Comparison of ENCODE assay signal across 20 cellular contexts in the genomic region with DNA sequence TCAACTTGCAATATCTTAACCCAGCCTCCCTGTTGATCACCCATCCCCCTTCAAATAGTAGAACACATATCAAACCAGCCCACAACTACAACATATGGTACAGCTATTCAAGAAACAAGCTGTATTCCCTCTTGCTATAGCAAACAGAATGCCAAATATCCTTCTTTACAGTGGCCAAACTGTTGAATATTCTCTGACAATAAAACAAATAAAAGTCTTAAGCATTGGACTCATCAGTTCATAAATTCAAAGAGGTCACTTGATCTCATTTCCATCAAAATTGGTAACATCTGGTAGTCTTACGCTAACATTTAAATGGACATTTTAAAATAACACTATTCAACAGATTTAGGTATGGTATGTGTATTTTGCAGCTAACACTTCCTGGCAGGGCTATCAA.
A peak's percentile ranks its signal among the peaks of the same experiment; 100 is the strongest.
DNase-seq lines count a peak whose midpoint lies in the region; ATAC-seq and TF ChIP-seq lines count a peak whose summit lies in the region.
"Had no signal": no experiment of that assay in that cellular context is flagged by ENCODE, and none has a peak within 500 bp of the region (broad histone marks: within the 10 kb centered on the region; RNA-seq: fewer than 3 reads in every experiment).

No MANE protein-coding gene starts in this region.

- no peaks in the 10 kb centered on the region for H3K4me1 Mint-ChIP-seq in Caco-2 (ENCODE audit: low read depth, unreplicated experiment)
- H3K4me1 Mint-ChIP-seq: CD14-positive monocyte; CD4-positive, alpha-beta memory T cell; CD4-positive, CD25-positive, alpha-beta regulatory T cell; CD8-positive, alpha-beta memory T cell had no signal

- TF ChIP-seq CTCF in OCI-LY7 (conservative IDR thresholded peaks at IDR 0.05; ENCODE audit: low read length) (no peak), Caco-2 (IDR thresholded peaks at IDR 0.05; ENCODE audit: insufficient read depth in 1 of 2, low read depth in 1 of 2, low read length in 1 of 2, severe bottlenecking in 1 of 2, unreplicated experiment in 1 of 2) (no peak)

- no TSS peak for BruUV-seq in OCI-LY7 (replicated peaks; lab: Mats Ljungman, UMichigan)
- no TSS peak for BruUV-seq in Caco-2 (replicated peaks; lab: Mats Ljungman, UMichigan)

- H2BK12ac ChIP-seq in mesenchymal stem cell (ENCODE audit: low read length in 2 of 2): no peak overlapping the region

- H3K4me1 ChIP-seq in OCI-LY7 (ENCODE audit: insufficient read depth, low read length, poor library complexity, severe bottlenecking) (peaks cover 8% of the 10 kb centered on the region), mesenchymal stem cell (ENCODE audit: control insufficient read depth, insufficient read depth, low read depth, low read length) (no peaks in the 10 kb centered on the region), Caco-2 (no peaks in the 10 kb centered on the region)
- H3K4me1 ChIP-seq: A549, BE2C, BLaER1 had no signal

- H3K4me2 ChIP-seq in OCI-LY7 (ENCODE audit: low read length): no peak overlapping the region
- H3K4me2 ChIP-seq in mesenchymal stem cell (ENCODE audit: low read length, poor library complexity, severe bottlenecking): no peak overlapping the region
- H3K4me2 ChIP-seq: A549, BLaER1 had no signal

- H4K20me1 ChIP-seq in OCI-LY7 (ENCODE audit: insufficient read depth, low read length): no peaks in the 10 kb centered on the region
- H4K20me1 ChIP-seq: BLaER1 had no signal

- no peak overlapping the region for H3K27ac Mint-ChIP-seq in Caco-2 (ENCODE audit: unreplicated experiment)
- H3K27ac Mint-ChIP-seq: CD14-positive monocyte; CD4-positive, alpha-beta memory T cell; CD4-positive, CD25-positive, alpha-beta regulatory T cell; CD8-positive, alpha-beta memory T cell had no signal

- no peak overlapping the region for H3K23ac ChIP-seq in mesenchymal stem cell (ENCODE audit: low read length in 2 of 2)

- peaks cover 11% of the 10 kb centered on the region for H3K27me3 Mint-ChIP-seq in Caco-2 (ENCODE audit: insufficient read depth, unreplicated experiment)
- H3K27me3 Mint-ChIP-seq: CD4-positive, CD25-positive, alpha-beta regulatory T cell had no signal

- H3K27me3 ChIP-seq in mesenchymal stem cell (ENCODE audit: control insufficient read depth in 1 of 2, insufficient read depth in 1 of 2, low read length in 2 of 2) (no peaks in the 10 kb centered on the region), Caco-2 (replicated peaks; ENCODE audit: control insufficient read depth, insufficient read depth, low read length) (no peaks in the 10 kb centered on the region; the same call in 1 of the 2 replicates)
- H3K27me3 ChIP-seq: BE2C, BLaER1 had no signal

- H3K4ac ChIP-seq in mesenchymal stem cell (ENCODE audit: low read depth in 1 of 2, low read length in 2 of 2): no peak overlapping the region

- no peak overlapping the region for H3K9ac ChIP-seq in mesenchymal stem cell (ENCODE audit: low read length)
- H3K9ac ChIP-seq: BLaER1 had no signal

- H2AFZ ChIP-seq in OCI-LY7 (ENCODE audit: low read length) (peak overlapping the region; percentile 33; the same call in 1 of the 2 replicates), mesenchymal stem cell (ENCODE audit: low read depth, low read length) (no peak overlapping the region)

- H2BK120ac ChIP-seq in mesenchymal stem cell (ENCODE audit: low read depth, low read length): no peak overlapping the region

- H3K4me3 ChIP-seq in OCI-LY7 (ENCODE audit: low read depth, low read length, poor library complexity, severe bottlenecking) (no peak overlapping the region), mesenchymal stem cell (ENCODE audit: insufficient read depth in 1 of 2, low read depth in 1 of 2, low read length in 2 of 2) (no peak overlapping the region), Caco-2 (ENCODE audit: low read depth, low read length) (no peak overlapping the region)
- H3K4me3 ChIP-seq: A549, BLaER1 had no signal

- no peak overlapping the region for H4K91ac ChIP-seq in mesenchymal stem cell (ENCODE audit: low read length)

- H2BK15ac ChIP-seq in mesenchymal stem cell (ENCODE audit: low read depth, poor library complexity, severe bottlenecking): no peak overlapping the region

- POLR2A ChIA-PET in OCI-LY7 (lab: Charles Lee): interaction anchor here (0.6 to 3.2 kb wide), 10 partner anchors 10 to 193 kb away, joined by 3 to 17 read pairs (median 4); no protein-coding TSS in a partner anchor
- POLR2A ChIA-PET in Caco-2 (lab: Charles Lee): no interaction called here

- no peak overlapping the region for H3K14ac ChIP-seq in mesenchymal stem cell (ENCODE audit: low read length in 2 of 2)

- H3K27ac ChIP-seq in OCI-LY7 (ENCODE audit: low read depth, low read length, poor library complexity, severe bottlenecking) (no peak overlapping the region), mesenchymal stem cell (ENCODE audit: low read length, poor library complexity, severe bottlenecking) (no peak overlapping the region)
- H3K27ac ChIP-seq: 22Rv1, A549, BLaER1 had no signal

- intact Hi-C loops in OCI-LY7 (cut with micrococcal nuclease; ENCODE audit: unreplicated experiment) (no loop called here), Caco-2 (cut with micrococcal nuclease; ENCODE audit: unreplicated experiment) (no loop called here), sciatic nerve (cut with DNase I) (no loop called here)

- no peaks in the 10 kb centered on the region for H3K9me2 ChIP-seq in OCI-LY7 (ENCODE audit: insufficient read depth, low read length)

- no peaks in the 10 kb centered on the region for H3K36me3 ChIP-seq in OCI-LY7 (ENCODE audit: insufficient read depth, low read length)
- H3K36me3 ChIP-seq in mesenchymal stem cell (ENCODE audit: control insufficient read depth in 1 of 2, insufficient read depth in 2 of 2, low read depth in 1 of 2, low read length in 2 of 2): no peaks in the 10 kb centered on the region
- H3K36me3 ChIP-seq in Caco-2 (ENCODE audit: control insufficient read depth, insufficient read depth, low read length): no peaks in the 10 kb centered on the region
- H3K36me3 ChIP-seq: BE2C, BLaER1 had no signal

- DNase-seq in DMS 273 (lab: John Stamatoyannopoulos, UW; ENCODE audit: unreplicated experiment): peak; percentile 11
- DNase-seq in DMS 273 treated with DMSO at 0.1 percent for 48 hours (lab: John Stamatoyannopoulos, UW): no peak
- DNase-seq in OCI-LY7 (ENCODE audit: low spot score): no peak
- DNase-seq in fibroblast of gingiva (ENCODE audit: low read depth): peak; percentile 11
- no peak for DNase-seq in mesenchymal stem cell
- no peak for DNase-seq in Caco-2
- no peak for DNase-seq in sciatic nerve (ENCODE audit: low spot score)
- DNase-seq: BE2C; C1 segment of cervical spinal cord; Calu3; CD4-positive, alpha-beta memory T cell; CD4-positive, CD25-positive, alpha-beta regulatory T cell; CD8-positive, alpha-beta memory T cell; COR-L47; DMS79 treated with DMSO at 0.1 percent for 48 hours; GF-D8 had no signal

- no peak overlapping the region for H4K8ac ChIP-seq in mesenchymal stem cell (ENCODE audit: low read length)

- no peaks in the 10 kb centered on the region for H3K79me2 ChIP-seq in OCI-LY7 (ENCODE audit: insufficient read depth, low read depth, low read length)

- no peak for ATAC-seq in sciatic nerve
- ATAC-seq: A549 had no signal

- CTCF ChIA-PET in OCI-LY7 (lab: Charles Lee; ENCODE audit: unreplicated experiment) (no interaction called here), Caco-2 (lab: Charles Lee) (no interaction called here)

- H3K9me3 Mint-ChIP-seq in Caco-2 (ENCODE audit: unreplicated experiment): no peaks in the 10 kb centered on the region
- H3K9me3 Mint-ChIP-seq: CD4-positive, alpha-beta memory T cell; CD8-positive, alpha-beta memory T cell had no signal

- no CpG with 5 or more reads among the region's 1 CpG for WGBS in mesenchymal stem cell

- H2BK5ac ChIP-seq in mesenchymal stem cell (ENCODE audit: low read depth, low read length, poor library complexity, severe bottlenecking): no peak overlapping the region

- no peaks in the 10 kb centered on the region for H3K9me3 ChIP-seq in OCI-LY7 (ENCODE audit: low read length)
- no peaks in the 10 kb centered on the region for H3K9me3 ChIP-seq in mesenchymal stem cell (ENCODE audit: control insufficient read depth, low read length)
- H3K9me3 ChIP-seq in Caco-2: no peaks in the 10 kb centered on the region
- H3K9me3 ChIP-seq: A549, BE2C, BLaER1 had no signal

- no peaks in the 10 kb centered on the region for H3K79me1 ChIP-seq in mesenchymal stem cell (replicated peaks; ENCODE audit: low read length, poor library complexity, severe bottlenecking)

- H2AK5ac ChIP-seq in mesenchymal stem cell (ENCODE audit: low read length, severe bottlenecking): no peak overlapping the region

- no peak overlapping the region for H3K4me3 Mint-ChIP-seq in Caco-2 (ENCODE audit: unreplicated experiment)
- H3K4me3 Mint-ChIP-seq: CD14-positive monocyte; CD4-positive, alpha-beta memory T cell; CD4-positive, CD25-positive, alpha-beta regulatory T cell; CD8-positive, alpha-beta memory T cell had no signal

- H3K18ac ChIP-seq in mesenchymal stem cell (ENCODE audit: low read depth in 1 of 2, low read length in 2 of 2): no peak overlapping the region

- no peaks in the 10 kb centered on the region for H3K36me3 Mint-ChIP-seq in Caco-2 (ENCODE audit: insufficient read depth, unreplicated experiment)
- H3K36me3 Mint-ChIP-seq: CD14-positive monocyte; CD4-positive, alpha-beta memory T cell; CD4-positive, CD25-positive, alpha-beta regulatory T cell; CD8-positive, alpha-beta memory T cell had no signal

Comparison
In these comparisons a context has a peak if more than half of its experiments do, and no peak if none do; other contexts are left out.
1. DNase-seq: peak in DMS 273 (single experiment) and fibroblast of gingiva (single experiment); none in DMS 273 treated with DMSO at 0.1 percent for 48 hours (single experiment), OCI-LY7 (single experiment), mesenchymal stem cell (single experiment), Caco-2 (0 of 2) and sciatic nerve (single experiment).